ENCODE assay signal across 2 cellular contexts in the genomic region with DNA sequence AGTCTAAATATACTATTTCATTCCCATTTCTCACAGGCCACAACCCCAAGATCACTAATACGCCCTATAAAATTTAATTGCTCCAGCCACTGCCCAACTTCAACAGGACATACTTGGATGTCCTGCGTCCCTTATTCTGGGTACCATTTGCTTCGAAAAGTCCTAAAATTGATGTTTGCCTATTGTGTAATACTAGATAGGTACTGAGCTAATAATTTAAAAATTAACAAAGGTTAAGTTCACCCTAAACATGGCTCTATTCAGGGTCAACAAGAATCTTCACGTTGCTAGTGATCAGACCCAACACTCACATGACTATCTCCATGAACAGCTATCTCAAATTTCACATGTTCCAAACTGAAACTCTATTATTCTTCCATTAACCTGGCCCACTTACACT.
A peak's percentile ranks its signal among the peaks of the same experiment; 100 is the strongest.
TF ChIP-seq lines count a peak whose summit lies in the region.

No MANE protein-coding gene starts in this region.

TF ChIP-seq in IMR-90, 13 proteins besides CTCF, POLR2A, EP300 and RAD21:
- TF ChIP-seq CEBPB (IDR thresholded peaks at IDR 0.05; ENCODE audit: low read depth, low read length) (peak; percentile 56), CHD1 (IDR thresholded peaks at IDR 0.05; ENCODE audit: low read depth, low read length) (no peak)

TF ChIP-seq in HepG2, 621 proteins besides CTCF, POLR2A, EP300 and RAD21:
- TF ChIP-seq CEBPB (IDR thresholded peaks at IDR 0.05; ENCODE audit: borderline replicate concordance, low read depth, low read length) (peak; percentile 44; the same call in 1 of the 2 replicates), KAT2B (IDR thresholded peaks at IDR 0.05; ENCODE audit: borderline replicate concordance, low read depth, low read length) (no peak)
